In the genomic region with DNA sequence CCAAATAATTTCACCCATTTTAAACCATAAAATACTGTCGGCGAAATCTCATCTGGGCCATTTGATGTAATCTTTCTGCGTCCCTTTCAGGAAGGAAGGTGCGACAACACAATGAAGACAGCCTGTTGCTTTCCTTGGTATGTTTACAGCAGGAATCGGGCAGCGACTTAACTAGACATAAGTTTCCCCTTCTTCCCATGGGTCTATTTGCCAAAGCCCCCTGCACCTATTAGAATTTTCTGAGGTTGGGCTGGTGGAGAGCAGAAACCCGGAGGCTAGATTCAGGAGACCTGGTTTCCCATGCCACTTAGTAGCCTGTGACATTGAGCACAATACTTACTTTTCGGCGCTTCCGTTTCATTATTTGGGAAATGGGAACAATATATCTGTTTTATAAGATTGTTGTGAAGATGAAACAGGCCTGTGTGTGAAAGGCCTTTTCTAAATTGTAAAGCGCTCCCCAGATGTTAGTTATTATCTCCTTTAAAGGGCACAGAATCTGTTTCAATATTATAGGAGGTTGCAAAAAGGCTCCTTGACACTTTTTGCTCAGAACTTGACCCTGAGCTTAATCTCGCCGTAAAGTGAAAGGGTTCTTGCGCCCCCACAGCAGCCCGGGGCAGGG, we compare ENCODE assay signal across 1 cellular context.
A peak's percentile ranks its signal among the peaks of the same experiment; 100 is the strongest.
TF ChIP-seq lines count a peak whose summit lies in the region.

No MANE protein-coding gene starts in this region.

TF ChIP-seq in HepG2, 621 proteins besides CTCF, POLR2A, EP300 and RAD21 (continued from another document):
- TF ChIP-seq KDM5A (IDR thresholded peaks at IDR 0.05; ENCODE audit: borderline replicate concordance, low read length) (peak; percentile 73; the same call in 1 of the 2 replicates), RFX3 (CRISPR knock-in tag; IDR thresholded peaks at IDR 0.05) (0 out of 2 replicates have a peak, but pooled peaks have one; percentile 13), ZFAT (CRISPR knock-in tag; conservative IDR thresholded peaks at IDR 0.05) (peak; percentile 30; the same call in 1 of the 2 replicates), FOXK1 (CRISPR knock-in tag; IDR thresholded peaks at IDR 0.05; ENCODE audit: borderline replicate concordance, low read depth) (0 out of 2 replicates have a peak, but pooled peaks have one; percentile 5), SIN3A (IDR thresholded peaks at IDR 0.05; ENCODE audit: borderline replicate concordance, low read depth, low read length) (0 out of 2 replicates have a peak, but pooled peaks have one; percentile 7), ZNF782 (CRISPR knock-in tag; IDR thresholded peaks at IDR 0.05; ENCODE audit: borderline replicate concordance) (no peak), CCAR2 (optimal IDR thresholded peaks at IDR 0.05; ENCODE audit: low read depth, low read length) (no peak), REL (CRISPR knock-in tag; conservative IDR thresholded peaks at IDR 0.05) (no peak), SMC3 (IDR thresholded peaks at IDR 0.05; ENCODE audit: low read length) (no peak), XBP1 (CRISPR knock-in tag; IDR thresholded peaks at IDR 0.05) (no peak), ASH2L (IDR thresholded peaks at IDR 0.05; ENCODE audit: insufficient read length, low read depth, low read length) (peak; percentile 78), SMARCC2 (IDR thresholded peaks at IDR 0.05) (no peak), NR2F1 (CRISPR knock-in tag; IDR thresholded peaks at IDR 0.05) (peak in 1 of 2 experiments; percentile 39; a peak in 1 of 4 replicates), ZNF597 (CRISPR knock-in tag; IDR thresholded peaks at IDR 0.05) (no peak), NKX3-1 (CRISPR knock-in tag; IDR thresholded peaks at IDR 0.05) (0 out of 2 replicates have a peak, but pooled peaks have one; percentile 20), IRX3 (CRISPR knock-in tag; IDR thresholded peaks at IDR 0.05; ENCODE audit: borderline replicate concordance, low read depth) (no peak), PHF8 (CRISPR knock-in tag; IDR thresholded peaks at IDR 0.05) (no peak), KDM4B (CRISPR knock-in tag; IDR thresholded peaks at IDR 0.05) (no peak)
- TF ChIP-seq, protein P1, sequence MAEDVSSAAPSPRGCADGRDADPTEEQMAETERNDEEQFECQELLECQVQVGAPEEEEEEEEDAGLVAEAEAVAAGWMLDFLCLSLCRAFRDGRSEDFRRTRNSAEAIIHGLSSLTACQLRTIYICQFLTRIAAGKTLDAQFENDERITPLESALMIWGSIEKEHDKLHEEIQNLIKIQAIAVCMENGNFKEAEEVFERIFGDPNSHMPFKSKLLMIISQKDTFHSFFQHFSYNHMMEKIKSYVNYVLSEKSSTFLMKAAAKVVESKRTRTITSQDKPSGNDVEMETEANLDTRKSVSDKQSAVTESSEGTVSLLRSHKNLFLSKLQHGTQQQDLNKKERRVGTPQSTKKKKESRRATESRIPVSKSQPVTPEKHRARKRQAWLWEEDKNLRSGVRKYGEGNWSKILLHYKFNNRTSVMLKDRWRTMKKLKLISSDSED (CRISPR knock-in tag; IDR thresholded peaks at IDR 0.05): 0 out of 2 replicates have a peak, but pooled peaks have one; percentile 17
- TF ChIP-seq, protein P2, sequence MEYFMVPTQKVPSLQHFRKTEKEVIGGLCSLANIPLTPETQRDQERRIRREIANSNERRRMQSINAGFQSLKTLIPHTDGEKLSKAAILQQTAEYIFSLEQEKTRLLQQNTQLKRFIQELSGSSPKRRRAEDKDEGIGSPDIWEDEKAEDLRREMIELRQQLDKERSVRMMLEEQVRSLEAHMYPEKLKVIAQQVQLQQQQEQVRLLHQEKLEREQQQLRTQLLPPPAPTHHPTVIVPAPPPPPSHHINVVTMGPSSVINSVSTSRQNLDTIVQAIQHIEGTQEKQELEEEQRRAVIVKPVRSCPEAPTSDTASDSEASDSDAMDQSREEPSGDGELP (IDR thresholded peaks at IDR 0.05; ENCODE audit: borderline replicate concordance, low read depth): no peak
- TF ChIP-seq, protein P3, sequence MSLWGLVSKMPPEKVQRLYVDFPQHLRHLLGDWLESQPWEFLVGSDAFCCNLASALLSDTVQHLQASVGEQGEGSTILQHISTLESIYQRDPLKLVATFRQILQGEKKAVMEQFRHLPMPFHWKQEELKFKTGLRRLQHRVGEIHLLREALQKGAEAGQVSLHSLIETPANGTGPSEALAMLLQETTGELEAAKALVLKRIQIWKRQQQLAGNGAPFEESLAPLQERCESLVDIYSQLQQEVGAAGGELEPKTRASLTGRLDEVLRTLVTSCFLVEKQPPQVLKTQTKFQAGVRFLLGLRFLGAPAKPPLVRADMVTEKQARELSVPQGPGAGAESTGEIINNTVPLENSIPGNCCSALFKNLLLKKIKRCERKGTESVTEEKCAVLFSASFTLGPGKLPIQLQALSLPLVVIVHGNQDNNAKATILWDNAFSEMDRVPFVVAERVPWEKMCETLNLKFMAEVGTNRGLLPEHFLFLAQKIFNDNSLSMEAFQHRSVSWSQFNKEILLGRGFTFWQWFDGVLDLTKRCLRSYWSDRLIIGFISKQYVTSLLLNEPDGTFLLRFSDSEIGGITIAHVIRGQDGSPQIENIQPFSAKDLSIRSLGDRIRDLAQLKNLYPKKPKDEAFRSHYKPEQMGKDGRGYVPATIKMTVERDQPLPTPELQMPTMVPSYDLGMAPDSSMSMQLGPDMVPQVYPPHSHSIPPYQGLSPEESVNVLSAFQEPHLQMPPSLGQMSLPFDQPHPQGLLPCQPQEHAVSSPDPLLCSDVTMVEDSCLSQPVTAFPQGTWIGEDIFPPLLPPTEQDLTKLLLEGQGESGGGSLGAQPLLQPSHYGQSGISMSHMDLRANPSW (CRISPR knock-in tag; IDR thresholded peaks at IDR 0.05; ENCODE audit: borderline replicate concordance): 0 out of 2 replicates have a peak, but pooled peaks have one; percentile 48
